Comparison of ENCODE assay signal across 23 cellular contexts in genomic region chr6:36110053-36110452, GRCh38. TPM values are rescaled to one million over a fixed set of nuclear protein-coding genes. Genes with fewer than 3 reads are reported as not detected.
DNase-seq lines count a peak whose midpoint lies in the region; ATAC-seq, FAIRE-seq and TF ChIP-seq lines count a peak whose summit lies in the region.
"Had no signal": no experiment of that assay in that cellular context is flagged by ENCODE, and none has a peak within 500 bp of the region (broad histone marks: within the 10 kb centered on the region; RNA-seq: fewer than 3 reads in every experiment).

No MANE protein-coding gene starts in this region.

- H3K9me3 ChIP-seq in K562 (replicated peaks; ENCODE audit: control insufficient read depth, insufficient read depth, low read depth, low read length) (no peaks in the 10 kb centered on the region), osteoblast (ENCODE audit: low read depth, low read length) (no peaks in the 10 kb centered on the region)
- H3K9me3 ChIP-seq: SJCRH30 had no signal

- DNase-seq in activated naive CD8-positive, alpha-beta T cell treated with anti-CD3 and anti-CD28 coated beads, Interleukin-2, amount 10 ng/mL, durations not matched to agents 7 days and 5 days = no peak
- no peak for DNase-seq in activated naive CD8-positive, alpha-beta T cell treated with anti-CD3 and anti-CD28 coated beads, Interleukin-2, amount 50 U/mL, for 24 hours
- DNase-seq in Calu3 (no peak), K562 (ENCODE audit: extremely low read depth in 1 of 4, low spot score in 3 of 4) (no peak), osteoblast (ENCODE audit: insufficient read length, low spot score, missing footprints) (peak; percentile 38), EL (no peak)
- DNase-seq: activated CD4-positive, CD25-positive, alpha-beta regulatory T cell; DND-41; H9; kidney glomerular epithelial cell; NCI-H1105; NCI-H2029 treated with DMSO at 0.1 percent for 48 hours; NCI-H345; PC-9; SJCRH30; stimulated activated naive CD8-positive, alpha-beta T cell treated with anti-CD3 and anti-CD28 coated beads, Interleukin-15, Interleukin-2, amounts not matched to agents 100 U/mL and 50 U/mL, for 24 hours; trophoblast cell had no signal

- no peaks in the 10 kb centered on the region for H3K27me3 ChIP-seq in K562 (ENCODE audit: control insufficient read depth in 2 of 2, insufficient read depth in 2 of 2, low read length in 2 of 2)
- H3K27me3 ChIP-seq in osteoblast (ENCODE audit: insufficient read depth, low read length) = no peaks in the 10 kb centered on the region
- H3K27me3 ChIP-seq: SJCRH30 had no signal

- intact Hi-C loops in Calu3 (cut with micrococcal nuclease; ENCODE audit: unreplicated experiment) = no loop called here
- intact Hi-C loops in K562 (cut with micrococcal nuclease) = no loop called here

- H2AFZ ChIP-seq in K562 (ENCODE audit: low read depth, low read length) (no peak overlapping the region), osteoblast (ENCODE audit: low read length) (no peak overlapping the region)
- H2AFZ ChIP-seq: PC-9 had no signal

- peaks cover 39% of the 10 kb centered on the region for H3K4me1 Mint-ChIP-seq in activated naive CD8-positive, alpha-beta T cell treated with anti-CD3 and anti-CD28 coated beads, Interleukin-2, amount 10 ng/mL, durations not matched to agents 7 days and 5 days
- H3K4me1 Mint-ChIP-seq in activated naive CD8-positive, alpha-beta T cell treated with anti-CD3 and anti-CD28 coated beads, Interleukin-2, amount 50 U/mL, for 24 hours = peaks cover 60% of the 10 kb centered on the region
- H3K4me1 Mint-ChIP-seq in Calu3 (ENCODE audit: low read depth, unreplicated experiment) = no peaks in the 10 kb centered on the region

- no peak overlapping the region for H3K4me3 ChIP-seq in K562
- H3K4me3 ChIP-seq in osteoblast (ENCODE audit: insufficient read depth, low read length) = no peak overlapping the region
- H3K4me3 ChIP-seq: PC-9, SJCRH30 had no signal

- TF ChIP-seq CTCF in Calu3 (IDR thresholded peaks at IDR 0.05; ENCODE audit: unreplicated experiment) (no peak), K562 (IDR thresholded peaks at IDR 0.05 in 2 of 3, conservative IDR thresholded peaks at IDR 0.05 in 1 of 3; ENCODE audit: insufficient read depth in 2 of 3, low read depth in 1 of 3, low read length in 3 of 3) (no peak), osteoblast (IDR thresholded peaks at IDR 0.05; ENCODE audit: extremely low read depth, low read depth, low read length) (no peak)

- peaks cover 29% of the 10 kb centered on the region for H3K36me3 Mint-ChIP-seq in activated naive CD8-positive, alpha-beta T cell treated with anti-CD3 and anti-CD28 coated beads, Interleukin-2, amount 10 ng/mL, durations not matched to agents 7 days and 5 days
- H3K36me3 Mint-ChIP-seq in activated naive CD8-positive, alpha-beta T cell treated with anti-CD3 and anti-CD28 coated beads, Interleukin-2, amount 50 U/mL, for 24 hours (ENCODE audit: low read depth) = peaks cover 26% of the 10 kb centered on the region
- peaks cover 17% of the 10 kb centered on the region for H3K36me3 Mint-ChIP-seq in Calu3 (ENCODE audit: insufficient read depth, unreplicated experiment)

- H3K4me2 ChIP-seq in K562 (ENCODE audit: insufficient read depth, low read length) (no peak overlapping the region), osteoblast (ENCODE audit: insufficient read depth, low read length) (no peak overlapping the region)
- H3K4me2 ChIP-seq: PC-9 had no signal

- TSS peak; percentile 33 for BruUV-seq in Calu3 (replicated peaks; lab: Mats Ljungman, UMichigan)
- TSS peak; percentile 26 for BruUV-seq in K562 (replicated peaks; lab: Mats Ljungman, UMichigan)

- H3K4me1 ChIP-seq in K562 (replicated peaks in 1 of 2; ENCODE audit: control insufficient read depth in 2 of 2, insufficient read depth in 2 of 2, low read length in 2 of 2) = peaks cover 0 to 4% of the 10 kb centered on the region in 2 experiments; a peak in 3 of 5 replicates
- H3K4me1 ChIP-seq in osteoblast (ENCODE audit: insufficient read depth, low read length) = no peaks in the 10 kb centered on the region
- H3K4me1 ChIP-seq: SJCRH30 had no signal

- H3K79me2 ChIP-seq in K562 (ENCODE audit: control insufficient read depth, insufficient read depth, low read length) = no peaks in the 10 kb centered on the region
- no peaks in the 10 kb centered on the region for H3K79me2 ChIP-seq in osteoblast (ENCODE audit: insufficient read depth, low read length)

- peak overlapping the region; percentile 36 for H3K27ac Mint-ChIP-seq in activated naive CD8-positive, alpha-beta T cell treated with anti-CD3 and anti-CD28 coated beads, Interleukin-2, amount 10 ng/mL, durations not matched to agents 7 days and 5 days
- no peak overlapping the region for H3K27ac Mint-ChIP-seq in activated naive CD8-positive, alpha-beta T cell treated with anti-CD3 and anti-CD28 coated beads, Interleukin-2, amount 50 U/mL, for 24 hours
- no peak overlapping the region for H3K27ac Mint-ChIP-seq in Calu3 (ENCODE audit: unreplicated experiment)
- H3K27ac Mint-ChIP-seq: H9 had no signal

- no peak for TF ChIP-seq RAD21 in K562 (CRISPR knock-in tag; conservative IDR thresholded peaks at IDR 0.05 in 1 of 2, IDR thresholded peaks at IDR 0.05 in 1 of 2)

- no peak overlapping the region for H3K4me3 Mint-ChIP-seq in activated naive CD8-positive, alpha-beta T cell treated with anti-CD3 and anti-CD28 coated beads, Interleukin-2, amount 10 ng/mL, durations not matched to agents 7 days and 5 days
- H3K4me3 Mint-ChIP-seq in activated naive CD8-positive, alpha-beta T cell treated with anti-CD3 and anti-CD28 coated beads, Interleukin-2, amount 50 U/mL, for 24 hours = no peak overlapping the region
- H3K4me3 Mint-ChIP-seq in Calu3 (ENCODE audit: low read depth, unreplicated experiment) = no peak overlapping the region
- H3K4me3 Mint-ChIP-seq: activated T-helper 17 cell treated with anti-CD3 and anti-CD28 coated beads, Interleukin-2, amount 50 U/mL, for 72 hours; central memory CD8-positive, alpha-beta T cell; H9 had no signal

- CTCF ChIA-PET in Calu3 (lab: Charles Lee) (interaction anchor here (0.6 to 1.3 kb wide), 2 partner anchors 11 to 1946 kb away, joined by 3 to 4 read pairs; no protein-coding TSS in a partner anchor), K562 (lab: Yijun Ruan, JAX; ENCODE audit: low intra/inter-chr PET ratio) (no interaction called here)

- no peaks in the 10 kb centered on the region for H3K9me3 Mint-ChIP-seq in activated naive CD8-positive, alpha-beta T cell treated with anti-CD3 and anti-CD28 coated beads, Interleukin-2, amount 10 ng/mL, durations not matched to agents 7 days and 5 days
- no peaks in the 10 kb centered on the region for H3K9me3 Mint-ChIP-seq in activated naive CD8-positive, alpha-beta T cell treated with anti-CD3 and anti-CD28 coated beads, Interleukin-2, amount 50 U/mL, for 24 hours
- H3K9me3 Mint-ChIP-seq in Calu3 (ENCODE audit: low read depth, unreplicated experiment) = no peaks in the 10 kb centered on the region
- H3K9me3 Mint-ChIP-seq: activated T-helper 17 cell treated with anti-CD3 and anti-CD28 coated beads, Interleukin-2, amount 50 U/mL, for 72 hours; central memory CD8-positive, alpha-beta T cell; H9 had no signal

- peaks cover 54% of the 10 kb centered on the region for H3K36me3 ChIP-seq in K562 (ENCODE audit: control insufficient read depth, insufficient read depth, low read length)
- peaks cover 52% of the 10 kb centered on the region for H3K36me3 ChIP-seq in osteoblast (ENCODE audit: insufficient read depth, low read length)

- WGBS in K562 (ENCODE audit: insufficient coverage, low coverage, missing lambda C conversion rate) = 77% methylated on average over 3 of the region's 3 CpGs

- H3K27ac ChIP-seq in K562 (ENCODE audit: extremely low read depth, low read depth, low read length) = no peak overlapping the region
- H3K27ac ChIP-seq in osteoblast (ENCODE audit: low read depth, low read length) = no peak overlapping the region
- H3K27ac ChIP-seq: epithelial cell of prostate, PC-9, SJCRH30 had no signal

- POLR2A ChIA-PET in activated naive CD8-positive, alpha-beta T cell treated with anti-CD3 and anti-CD28 coated beads, Interleukin-2, amount 10 ng/mL, durations not matched to agents 7 days and 5 days (lab: Charles Lee) = interaction anchor here (1.4 kb wide), 1 partner anchor 9 kb away, joined by 4 read pairs; no protein-coding TSS in a partner anchor
- POLR2A ChIA-PET in K562 (lab: Yijun Ruan, JAX) = interaction anchor here (0.6 kb wide), 1 partner anchor 10 kb away, joined by 3 read pairs; no protein-coding TSS in a partner anchor

- FAIRE-seq in K562 (lab: Jason Lieb, UNC) = no peak
- FAIRE-seq: frontal cortex had no signal

- ATAC-seq in activated naive CD8-positive, alpha-beta T cell treated with anti-CD3 and anti-CD28 coated beads, Interleukin-2, amount 10 ng/mL, durations not matched to agents 7 days and 5 days (ENCODE audit: low read depth) = no peak
- ATAC-seq in activated naive CD8-positive, alpha-beta T cell treated with anti-CD3 and anti-CD28 coated beads, Interleukin-2, amount 50 U/mL, for 24 hours = no peak
- ATAC-seq in K562 (no peak), GM18873 (IDR thresholded peaks at IDR 0.05; ENCODE audit: low FRiP score, unreplicated experiment) (no peak), GM21381 (IDR thresholded peaks at IDR 0.05; ENCODE audit: unreplicated experiment) (no peak)

- H3K9ac ChIP-seq in K562 (ENCODE audit: insufficient read depth in 1 of 2, low read depth in 2 of 2, low read length in 2 of 2) = no peak overlapping the region

- no peak for TF ChIP-seq EP300 in K562 (IDR thresholded peaks at IDR 0.05; ENCODE audit: low read length)

- H4K20me1 ChIP-seq in K562 (replicated peaks; ENCODE audit: control insufficient read depth, insufficient read depth, low read length) = no peaks in the 10 kb centered on the region
- H4K20me1 ChIP-seq in osteoblast (ENCODE audit: insufficient read depth, low read length) = no peaks in the 10 kb centered on the region

- H3K9me1 ChIP-seq in K562 (ENCODE audit: control insufficient read depth, insufficient read depth, low read length) = no peaks in the 10 kb centered on the region

- H3K27me3 Mint-ChIP-seq in activated naive CD8-positive, alpha-beta T cell treated with anti-CD3 and anti-CD28 coated beads, Interleukin-2, amount 10 ng/mL, durations not matched to agents 7 days and 5 days = no peaks in the 10 kb centered on the region
- no peaks in the 10 kb centered on the region for H3K27me3 Mint-ChIP-seq in activated naive CD8-positive, alpha-beta T cell treated with anti-CD3 and anti-CD28 coated beads, Interleukin-2, amount 50 U/mL, for 24 hours
- no peaks in the 10 kb centered on the region for H3K27me3 Mint-ChIP-seq in Calu3 (ENCODE audit: unreplicated experiment)
- H3K27me3 Mint-ChIP-seq: activated T-helper 17 cell treated with anti-CD3 and anti-CD28 coated beads, Interleukin-2, amount 50 U/mL, for 72 hours; central memory CD8-positive, alpha-beta T cell had no signal

- no peak for TF ChIP-seq POLR2A in K562 (conservative IDR thresholded peaks at IDR 0.05)

- in situ Hi-C loops in K562 (cut with MboI) = no loop called here

RNA-seq across cellular contexts. Expression of gene MAPK13, which starts 20.3 kb away (rescaled TPM):
- 10 to 100 TPM; 40.5 to 41.6 TPM for total RNA-seq in activated naive CD8-positive, alpha-beta T cell treated with anti-CD3 and anti-CD28 coated beads, Interleukin-2, amount 10 ng/mL, durations not matched to agents 7 days and 5 days
- 52.3 and 59.3 TPM in 2 replicates for total RNA-seq in Calu3 (2022)
- total RNA-seq in K562 (2011; cell fraction: chromatin; rRNA removed; ENCODE audit: low replicate concordance) = 8.9 and 13.3 TPM in 2 replicates
- total RNA-seq in K562 (2011; cell fraction: nucleolus; rRNA removed) = 5.0 and 5.2 TPM in 2 replicates
- 4.5 and 6.2 TPM in 2 replicates for total RNA-seq in K562 (2011; cell fraction: nucleoplasm; rRNA removed)
- total RNA-seq in K562 (2014; rRNA removed) = 0.36 and 0.57 TPM in 2 replicates
- total RNA-seq in K562 (2014; rRNA removed; fragmentation: Illumina TruSeq; extraction: Trizol) = 0.11 and 0.16 TPM in 2 replicates
- total RNA-seq in K562 (2015; rRNA removed; fragmentation: Illumina TruSeq; extraction: Trizol) = 0.30 and 0.43 TPM in 2 replicates
- total RNA-seq in K562 (2021) = 0.69 and 0.84 TPM in 2 replicates
- polyA plus RNA-seq in K562 (2011; rRNA removed) = 1.3 and 2.0 TPM in 2 replicates
- 0.83 and 1.1 TPM in 2 replicates for polyA plus RNA-seq in K562 (2011; cell fraction: cytosol; rRNA removed)
- polyA plus RNA-seq in K562 (2011; cell fraction: nucleus; rRNA removed) = 6.7 and 15.1 TPM in 2 replicates
- 0.79 and 2.5 TPM in 2 replicates for polyA plus RNA-seq in K562 (2012)
- polyA plus RNA-seq in K562 (2014; fragmentation: Illumina TruSeq; extraction: Trizol) = 0.52 and 0.68 TPM in 2 replicates
- polyA plus RNA-seq in K562 (2014; fragmentation: Nextera tagmentation; extraction: Ambion mirVana) = under 1 TPM in 1 of 2 experiments, not detected in 1; 0.03 TPM
- polyA plus RNA-seq in K562 (2014; rRNA removed) = 1.00 and 2.3 TPM in 2 replicates
- 0.30 and 0.35 TPM in 2 replicates for polyA minus RNA-seq in K562 (2011; rRNA and poly(A)+ RNA removed)
- 0.95 and 1.7 TPM in 2 replicates for polyA minus RNA-seq in K562 (2011; cell fraction: cytosol; rRNA and poly(A)+ RNA removed)
- polyA minus RNA-seq in K562 (2011; cell fraction: nucleus; rRNA and poly(A)+ RNA removed) = 0.78 and 1.1 TPM in 2 replicates
- 4.3 and 6.8 TPM in 2 replicates for total RNA-seq in osteoblast
